16 cellular contexts compared by ENCODE assay signal in the genomic region with DNA sequence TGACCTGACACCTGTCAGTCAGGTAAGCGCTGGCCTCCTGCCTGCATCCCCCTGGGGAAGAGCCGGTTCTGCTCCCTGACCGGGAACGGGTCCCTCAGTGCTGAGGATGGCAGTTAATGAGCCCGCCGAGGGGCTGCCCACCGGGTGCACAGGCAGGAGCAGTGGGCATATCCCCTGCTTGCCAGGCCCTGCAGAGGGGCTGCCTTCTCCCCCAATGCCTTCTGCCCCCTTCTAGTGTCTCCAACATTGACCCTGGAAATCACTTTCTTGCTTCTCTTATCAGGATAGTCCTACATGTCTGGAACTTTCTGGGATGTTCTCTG.
A peak's percentile ranks its signal among the peaks of the same experiment; 100 is the strongest.
DNase-seq lines count a peak whose midpoint lies in the region; ATAC-seq and TF ChIP-seq lines count a peak whose summit lies in the region.
"Had no signal": no experiment of that assay in that cellular context is flagged by ENCODE, and none has a peak within 500 bp of the region (broad histone marks: within the 10 kb centered on the region; RNA-seq: fewer than 3 reads in every experiment).

No MANE protein-coding gene starts in this region.

- 35% methylated on average over 7 of the region's 7 CpGs for WGBS in smooth muscle cell (ENCODE audit: low lambda C conversion rate)

- POLR2A ChIA-PET in activated CD8-positive, alpha-beta T cell treated with anti-CD3 and anti-CD28 coated beads for 36 hours (lab: Charles Lee), result interaction anchor here (1.8 kb wide), 1 partner anchor 23 kb away, joined by 5 read pairs; no protein-coding TSS in a partner anchor

- H3K4me3 ChIP-seq in iPS-15b (ENCODE audit: low read depth, low read length) (peak overlapping the region; percentile 63), smooth muscle cell (no peak overlapping the region)

- no peaks in the 10 kb centered on the region for H3K4me1 ChIP-seq in iPS-15b (ENCODE audit: control insufficient read depth, insufficient read depth, low read length)
- H3K4me1 ChIP-seq in smooth muscle cell (ENCODE audit: low read depth), result peaks cover 4% of the 10 kb centered on the region
- H3K4me1 ChIP-seq: parathyroid adenoma had no signal

- peaks cover 18% of the 10 kb centered on the region for H3K27me3 Mint-ChIP-seq in activated CD8-positive, alpha-beta T cell treated with anti-CD3 and anti-CD28 coated beads for 36 hours

- H3K9ac ChIP-seq in iPS-15b (ENCODE audit: low read depth, low read length), result no peak overlapping the region
- no peak overlapping the region for H3K9ac ChIP-seq in smooth muscle cell (ENCODE audit: low read depth)
- H3K9ac ChIP-seq: parathyroid adenoma had no signal

- no peak overlapping the region for H3K27ac ChIP-seq in smooth muscle cell (ENCODE audit: low read depth)
- H3K27ac ChIP-seq: brain microvascular endothelial cell, HL-60, lower lobe of right lung, parathyroid adenoma, Peyer's patch had no signal

- TF ChIP-seq CTCF in activated CD8-positive, alpha-beta T cell treated with anti-CD3 and anti-CD28 coated beads for 36 hours (IDR thresholded peaks at IDR 0.05), result no peak
- no peak for TF ChIP-seq CTCF in smooth muscle cell (IDR thresholded peaks at IDR 0.05; ENCODE audit: borderline replicate concordance, insufficient read depth, poor library complexity, severe bottlenecking)

- H3K27me3 ChIP-seq in iPS-15b (ENCODE audit: control insufficient read depth, insufficient read depth, low read length) (peaks cover 27% of the 10 kb centered on the region), smooth muscle cell (ENCODE audit: low read depth) (peaks cover 22% of the 10 kb centered on the region)
- H3K27me3 ChIP-seq: brain microvascular endothelial cell had no signal

- CTCF ChIA-PET in activated CD8-positive, alpha-beta T cell treated with anti-CD3 and anti-CD28 coated beads for 36 hours (lab: Charles Lee), result interaction anchor here (1.6 kb wide), 1 partner anchor 490 kb away, joined by 4 read pairs; no protein-coding TSS in a partner anchor

- H3K4me1 Mint-ChIP-seq in activated CD8-positive, alpha-beta T cell treated with anti-CD3 and anti-CD28 coated beads for 36 hours (ENCODE audit: low read depth), result peaks cover 1% of the 10 kb centered on the region

- no peaks in the 10 kb centered on the region for H3F3A ChIP-seq in smooth muscle cell (ENCODE audit: low read depth)

- H3K4me2 ChIP-seq in smooth muscle cell, result peak overlapping the region; percentile 96

- no peak for ATAC-seq in activated CD8-positive, alpha-beta T cell treated with anti-CD3 and anti-CD28 coated beads for 36 hours
- ATAC-seq in HG02973 (IDR thresholded peaks at IDR 0.05; ENCODE audit: unreplicated experiment), result no peak
- ATAC-seq: HCT116 had no signal

- intact Hi-C loops in activated CD8-positive, alpha-beta T cell treated with anti-CD3 and anti-CD28 coated beads for 36 hours (cut with micrococcal nuclease), result no loop called here

- peaks cover 1% of the 10 kb centered on the region for H3K9me3 Mint-ChIP-seq in activated CD8-positive, alpha-beta T cell treated with anti-CD3 and anti-CD28 coated beads for 36 hours

- peak overlapping the region; percentile 62 for H3K4me3 Mint-ChIP-seq in activated CD8-positive, alpha-beta T cell treated with anti-CD3 and anti-CD28 coated beads for 36 hours

- H3K9me3 ChIP-seq in iPS-15b (ENCODE audit: control insufficient read depth, insufficient read depth, low read length) (no peaks in the 10 kb centered on the region), smooth muscle cell (replicated peaks; ENCODE audit: low read depth) (no peaks in the 10 kb centered on the region)
- H3K9me3 ChIP-seq: lower lobe of right lung, Peyer's patch had no signal

- H3K36me3 ChIP-seq in iPS-15b (ENCODE audit: control insufficient read depth, insufficient read depth, low read length) (no peaks in the 10 kb centered on the region), smooth muscle cell (ENCODE audit: low read depth) (no peaks in the 10 kb centered on the region)
- H3K36me3 ChIP-seq: brain microvascular endothelial cell, lower lobe of right lung, Peyer's patch had no signal

- H3K36me3 Mint-ChIP-seq in activated CD8-positive, alpha-beta T cell treated with anti-CD3 and anti-CD28 coated beads for 36 hours (ENCODE audit: low read depth), result peaks cover 1% of the 10 kb centered on the region

- H3K27ac Mint-ChIP-seq in activated CD8-positive, alpha-beta T cell treated with anti-CD3 and anti-CD28 coated beads for 36 hours, result no peak overlapping the region
- H3K27ac Mint-ChIP-seq: activated B cell treated with CpG ODN at 0.5 μM for 24 hours had no signal

- peak; percentile 61 for DNase-seq in activated effector memory CD4-positive, alpha-beta T cell treated with anti-CD3 and anti-CD28 coated beads, Interleukin-2, amount 50 U/mL, for 16 hours
- DNase-seq in activated effector memory CD4-positive, alpha-beta T cell treated with Interleukin-2 at 50 U/mL for 16 hours, result no peak
- no peak for DNase-seq in activated CD8-positive, alpha-beta T cell treated with anti-CD3 and anti-CD28 coated beads for 36 hours
- DNase-seq in smooth muscle cell (lab: John Stamatoyannopoulos, UW; ENCODE audit: unreplicated experiment), result no peak
- DNase-seq in A172 (ENCODE audit: low spot score), result no peak
- no peak for DNase-seq in HPDE6-E6E7 (ENCODE audit: extremely low spot score)
- DNase-seq: activated B cell treated with CpG ODN at 0.5 μM for 24 hours; brain microvascular endothelial cell; effector CD8-positive, alpha-beta T cell; lower lobe of right lung; Peyer's patch had no signal

- no peaks in the 10 kb centered on the region for H4K20me1 ChIP-seq in smooth muscle cell (ENCODE audit: low read depth)

- no peaks in the 10 kb centered on the region for H3K79me2 ChIP-seq in smooth muscle cell (ENCODE audit: low read depth)
- H3K79me2 ChIP-seq: parathyroid adenoma had no signal

- H2AFZ ChIP-seq in smooth muscle cell (ENCODE audit: low read depth), result no peak overlapping the region
